ENCODE assay signal across 1 cellular context in the genomic region with DNA sequence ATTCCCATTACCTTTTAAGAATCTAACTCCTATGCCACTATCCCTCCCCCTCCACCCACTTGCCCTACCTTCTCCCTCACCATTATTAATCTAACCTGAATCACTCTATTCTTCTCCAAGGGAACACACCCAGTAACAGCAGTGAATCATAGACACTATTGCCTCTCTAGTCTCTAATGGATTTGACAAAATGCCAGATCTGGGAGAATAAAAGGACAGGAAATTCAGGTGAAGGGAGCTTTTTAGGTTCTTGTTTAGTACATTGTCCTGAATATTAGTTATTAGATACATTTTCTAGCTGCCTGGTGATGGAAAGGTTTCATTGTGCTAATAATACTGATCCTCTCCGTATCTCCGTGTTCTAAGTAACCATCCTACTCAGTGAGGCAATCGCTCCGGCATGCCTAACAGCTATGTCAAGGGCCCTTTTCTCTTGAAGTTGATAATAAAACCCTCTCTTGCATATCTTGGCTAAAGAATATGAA.
TF ChIP-seq lines count a peak whose summit lies in the region.

No MANE protein-coding gene starts in this region.

TF ChIP-seq in IMR-90, 13 proteins besides CTCF, POLR2A, EP300 and RAD21:
- TF ChIP-seq NFE2L2 (IDR thresholded peaks at IDR 0.05; ENCODE audit: low read depth, low read length) = no peak
- no peak for TF ChIP-seq MAFK (IDR thresholded peaks at IDR 0.05; ENCODE audit: low read depth, low read length)
- no peak for TF ChIP-seq FOS (IDR thresholded peaks at IDR 0.05; ENCODE audit: low read depth, low read length)
- no peak for TF ChIP-seq CHD1 (IDR thresholded peaks at IDR 0.05; ENCODE audit: low read depth, low read length)
- no peak for TF ChIP-seq MXI1 (IDR thresholded peaks at IDR 0.05; ENCODE audit: borderline replicate concordance, low read depth, low read length)
- TF ChIP-seq MAZ (IDR thresholded peaks at IDR 0.05; ENCODE audit: borderline replicate concordance, low read depth, low read length) = no peak
- TF ChIP-seq RCOR1 (IDR thresholded peaks at IDR 0.05; ENCODE audit: insufficient replicate concordance, low read length) = no peak
- TF ChIP-seq, protein P1, sequence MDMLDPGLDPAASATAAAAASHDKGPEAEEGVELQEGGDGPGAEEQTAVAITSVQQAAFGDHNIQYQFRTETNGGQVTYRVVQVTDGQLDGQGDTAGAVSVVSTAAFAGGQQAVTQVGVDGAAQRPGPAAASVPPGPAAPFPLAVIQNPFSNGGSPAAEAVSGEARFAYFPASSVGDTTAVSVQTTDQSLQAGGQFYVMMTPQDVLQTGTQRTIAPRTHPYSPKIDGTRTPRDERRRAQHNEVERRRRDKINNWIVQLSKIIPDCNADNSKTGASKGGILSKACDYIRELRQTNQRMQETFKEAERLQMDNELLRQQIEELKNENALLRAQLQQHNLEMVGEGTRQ (IDR thresholded peaks at IDR 0.05; ENCODE audit: low read depth, low read length) = no peak
- TF ChIP-seq, protein P2, sequence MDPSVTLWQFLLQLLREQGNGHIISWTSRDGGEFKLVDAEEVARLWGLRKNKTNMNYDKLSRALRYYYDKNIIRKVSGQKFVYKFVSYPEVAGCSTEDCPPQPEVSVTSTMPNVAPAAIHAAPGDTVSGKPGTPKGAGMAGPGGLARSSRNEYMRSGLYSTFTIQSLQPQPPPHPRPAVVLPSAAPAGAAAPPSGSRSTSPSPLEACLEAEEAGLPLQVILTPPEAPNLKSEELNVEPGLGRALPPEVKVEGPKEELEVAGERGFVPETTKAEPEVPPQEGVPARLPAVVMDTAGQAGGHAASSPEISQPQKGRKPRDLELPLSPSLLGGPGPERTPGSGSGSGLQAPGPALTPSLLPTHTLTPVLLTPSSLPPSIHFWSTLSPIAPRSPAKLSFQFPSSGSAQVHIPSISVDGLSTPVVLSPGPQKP (IDR thresholded peaks at IDR 0.05; ENCODE audit: borderline replicate concordance, low read depth, low read length) = no peak
- TF ChIP-seq CEBPB (IDR thresholded peaks at IDR 0.05; ENCODE audit: low read depth, low read length) = no peak
- no peak for TF ChIP-seq SMC3 (IDR thresholded peaks at IDR 0.05; ENCODE audit: low read depth, low read length)
- no peak for TF ChIP-seq BHLHE40 (IDR thresholded peaks at IDR 0.05; ENCODE audit: low read depth, low read length)
- TF ChIP-seq RFX5 (IDR thresholded peaks at IDR 0.05; ENCODE audit: low read depth, low read length) = no peak
